In the genomic region with DNA sequence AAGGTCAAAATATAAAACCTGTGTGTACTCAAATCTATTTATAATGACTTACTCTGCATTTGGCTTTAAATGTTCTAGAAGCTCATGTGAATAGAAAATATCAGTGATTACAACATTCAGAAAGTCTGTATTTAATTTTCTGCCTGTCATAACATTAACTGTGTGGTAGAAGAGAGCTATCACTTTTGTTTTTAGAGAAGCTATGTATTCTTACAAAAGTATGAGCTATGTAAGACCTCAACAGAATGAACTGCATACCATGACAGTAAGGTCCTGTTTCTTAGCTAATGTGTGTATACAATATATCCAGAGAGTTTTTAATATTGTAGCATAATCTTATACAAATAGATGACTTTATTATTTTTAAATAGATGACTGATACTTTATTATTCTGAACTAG, we compare ENCODE assay signal across 24 cellular contexts.
DNase-seq lines count a peak whose midpoint lies in the region; ATAC-seq and TF ChIP-seq lines count a peak whose summit lies in the region.
"Had no signal": no experiment of that assay in that cellular context is flagged by ENCODE, and none has a peak within 500 bp of the region (broad histone marks: within the 10 kb centered on the region; RNA-seq: fewer than 3 reads in every experiment).

No MANE protein-coding gene starts in this region.

- DNase-seq in cardiac muscle cell (ENCODE audit: low read depth in 1 of 2, low spot score in 1 of 2) (no peak), left ventricle myocardium superior (no peak), fibroblast of villous mesenchyme (ENCODE audit: low read depth) (peak; percentile 27), CD14-positive monocyte (ENCODE audit: low spot score) (no peak), GOT3 (lab: John Stamatoyannopoulos, UW) (no peak)
- no peak for DNase-seq in activated T-cell treated with anti-CD3 and anti-CD28 coated beads, Interleukin-2, amount 50 U/mL, for 48 hours
- DNase-seq: AML-193; C1 segment of cervical spinal cord; Caco-2; CD8-positive, alpha-beta T cell; H7; KG1; MG63; NCI-H1105 treated with DMSO at 0.1 percent for 48 hours; NCI-H146; NCI-H2029; NCI-H446; NCI-H526 treated with DMSO at 0.1 percent for 48 hours; Right ventricle myocardium superior; RPMI8226 had no signal

- H3K4me1 ChIP-seq in cardiac muscle cell (ENCODE audit: low read depth) = peaks cover 25% of the 10 kb centered on the region
- H3K4me1 ChIP-seq: Caco-2, SJSA1 had no signal

- H3K27ac ChIP-seq in cardiac muscle cell = peak overlapping the region; percentile 38
- H3K27ac ChIP-seq: 22Rv1, SJSA1 had no signal

- H3K4me3 Mint-ChIP-seq in brain (no peak overlapping the region), CD14-positive monocyte (no peak overlapping the region)
- H3K4me3 Mint-ChIP-seq: CD8-positive, alpha-beta T cell had no signal

- ATAC-seq in left ventricle myocardium superior (no peak), GM18520 (IDR thresholded peaks at IDR 0.05; ENCODE audit: unreplicated experiment) (no peak)
- ATAC-seq: CD8-positive, alpha-beta T cell had no signal

- H3K27ac Mint-ChIP-seq in brain = peak overlapping the region in 3 of 5 experiments; percentile 35 to 94 (median 91)
- no peak overlapping the region for H3K27ac Mint-ChIP-seq in CD14-positive monocyte
- H3K27ac Mint-ChIP-seq: CD8-positive, alpha-beta T cell had no signal

- intact Hi-C loops in left ventricle myocardium superior (cut with micrococcal nuclease) (no loop called here), CD14-positive monocyte (cut with micrococcal nuclease) (no loop called here)

- H3K4me1 Mint-ChIP-seq in brain = peaks cover 47% of the 10 kb centered on the region
- H3K4me1 Mint-ChIP-seq in CD14-positive monocyte = no peaks in the 10 kb centered on the region

- H3K27me3 Mint-ChIP-seq in brain (no peaks in the 10 kb centered on the region), CD14-positive monocyte (ENCODE audit: low read depth in 3 of 3) (no peaks in the 10 kb centered on the region)

- H3K36me3 Mint-ChIP-seq in brain (peaks cover 51% of the 10 kb centered on the region), CD14-positive monocyte (no peaks in the 10 kb centered on the region)
- H3K36me3 Mint-ChIP-seq: CD8-positive, alpha-beta T cell had no signal

- H3K4me3 ChIP-seq in cardiac muscle cell (no peak overlapping the region), fibroblast of villous mesenchyme (ENCODE audit: low read depth, low read length) (no peak overlapping the region)
- H3K4me3 ChIP-seq: MG63, SJSA1 had no signal

- H3K36me3 ChIP-seq in cardiac muscle cell = no peaks in the 10 kb centered on the region
- H3K36me3 ChIP-seq: MG63, SJSA1 had no signal

- H3K9me3 Mint-ChIP-seq in brain = no peaks in the 10 kb centered on the region
- H3K9me3 Mint-ChIP-seq in CD14-positive monocyte = peaks cover 0 to 4% (median 0%) of the 10 kb centered on the region in 7 donors
- H3K9me3 Mint-ChIP-seq: CD8-positive, alpha-beta T cell had no signal

- TF ChIP-seq CTCF in cardiac muscle cell (IDR thresholded peaks at IDR 0.05; ENCODE audit: low read depth, low read length) = no peak
- no peak for TF ChIP-seq CTCF in brain (conservative IDR thresholded peaks at IDR 0.05)
- TF ChIP-seq CTCF in fibroblast of villous mesenchyme (IDR thresholded peaks at IDR 0.05; ENCODE audit: insufficient read depth, low read depth, low read length) = no peak
- no peak for TF ChIP-seq CTCF in CD14-positive monocyte (IDR thresholded peaks at IDR 0.05)

- H3K9me3 ChIP-seq in cardiac muscle cell (ENCODE audit: low read depth) = no peaks in the 10 kb centered on the region
- H3K9me3 ChIP-seq: Caco-2, MG63, SJSA1 had no signal

- no peaks in the 10 kb centered on the region for H3K27me3 ChIP-seq in cardiac muscle cell
- H3K27me3 ChIP-seq: MG63, SJSA1 had no signal

Comparison
In these comparisons a context has a peak if more than half of its experiments do, and no peak if none do; other contexts are left out.
1. H3K27ac Mint-ChIP-seq: peak in brain (3 of 5); none in CD14-positive monocyte (0 of 7).